In genomic region chr19:51370230-51370629, GRCh38 we compare ENCODE assay signal across 15 cellular contexts. TPM values are rescaled to one million over a fixed set of nuclear protein-coding genes. Genes with fewer than 3 reads are reported as not detected.
A peak's percentile ranks its signal among the peaks of the same experiment; 100 is the strongest.
DNase-seq lines count a peak whose midpoint lies in the region; ATAC-seq and TF ChIP-seq lines count a peak whose summit lies in the region.
"Had no signal": no experiment of that assay in that cellular context is flagged by ENCODE, and none has a peak within 500 bp of the region (broad histone marks: within the 10 kb centered on the region; RNA-seq: fewer than 3 reads in every experiment).

No MANE protein-coding gene starts in this region.

- peaks cover 60% of the 10 kb centered on the region for H3K4me1 Mint-ChIP-seq in activated CD4-positive, alpha-beta T cell treated with anti-CD3 and anti-CD28 coated beads for 36 hours
- H3K4me1 Mint-ChIP-seq in HFFc6 (ENCODE audit: low read depth) (peaks cover 17% of the 10 kb centered on the region), neural crest cell (peaks cover 29% of the 10 kb centered on the region)
- H3K4me1 Mint-ChIP-seq in activated naive CD8-positive, alpha-beta T cell treated with anti-CD3 and anti-CD28 coated beads, Interleukin-2, amount 10 ng/mL, durations not matched to agents 7 days and 5 days = peaks cover 58% of the 10 kb centered on the region

- peaks cover 31% of the 10 kb centered on the region for H3K36me3 Mint-ChIP-seq in activated CD4-positive, alpha-beta T cell treated with anti-CD3 and anti-CD28 coated beads for 36 hours (ENCODE audit: low read depth)
- H3K36me3 Mint-ChIP-seq in HFFc6 (ENCODE audit: low read depth) (no peaks in the 10 kb centered on the region; the same call in 1 of the 2 replicates), neural crest cell (ENCODE audit: low read depth) (no peaks in the 10 kb centered on the region)
- H3K36me3 Mint-ChIP-seq in activated naive CD8-positive, alpha-beta T cell treated with anti-CD3 and anti-CD28 coated beads, Interleukin-2, amount 10 ng/mL, durations not matched to agents 7 days and 5 days = peaks cover 14% of the 10 kb centered on the region

- H3K9me3 Mint-ChIP-seq in activated CD4-positive, alpha-beta T cell treated with anti-CD3 and anti-CD28 coated beads for 36 hours (ENCODE audit: low read depth) = no peaks in the 10 kb centered on the region
- no peaks in the 10 kb centered on the region for H3K9me3 Mint-ChIP-seq in HFFc6
- no peaks in the 10 kb centered on the region for H3K9me3 Mint-ChIP-seq in activated naive CD8-positive, alpha-beta T cell treated with anti-CD3 and anti-CD28 coated beads, Interleukin-2, amount 10 ng/mL, durations not matched to agents 7 days and 5 days
- no peaks in the 10 kb centered on the region for H3K9me3 Mint-ChIP-seq in neural crest cell

- peak overlapping the region; percentile 94 for H3K27ac Mint-ChIP-seq in activated CD4-positive, alpha-beta T cell treated with anti-CD3 and anti-CD28 coated beads for 36 hours
- no peak overlapping the region for H3K27ac Mint-ChIP-seq in HFFc6
- H3K27ac Mint-ChIP-seq in activated naive CD8-positive, alpha-beta T cell treated with anti-CD3 and anti-CD28 coated beads, Interleukin-2, amount 10 ng/mL, durations not matched to agents 7 days and 5 days = peak overlapping the region; percentile 99
- no peak overlapping the region for H3K27ac Mint-ChIP-seq in neural crest cell (ENCODE audit: unreplicated experiment)

- POLR2A ChIA-PET in activated CD4-positive, alpha-beta T cell treated with anti-CD3 and anti-CD28 coated beads for 36 hours (lab: Charles Lee) = no interaction called here
- POLR2A ChIA-PET in activated naive CD8-positive, alpha-beta T cell treated with anti-CD3 and anti-CD28 coated beads, Interleukin-2, amount 10 ng/mL, durations not matched to agents 7 days and 5 days (lab: Charles Lee) = interaction anchor here (0.7 to 6.4 kb wide), 2 partner anchors 24 to 644 kb away, joined by 3 to 85 read pairs; no protein-coding TSS in a partner anchor

- peak overlapping the region; percentile 70 for H3K4me3 Mint-ChIP-seq in activated CD4-positive, alpha-beta T cell treated with anti-CD3 and anti-CD28 coated beads for 36 hours
- H3K4me3 Mint-ChIP-seq in HFFc6 (peak overlapping the region; percentile 6; the same call in 1 of the 2 replicates), neural crest cell (peak overlapping the region; percentile 79)
- H3K4me3 Mint-ChIP-seq in activated naive CD8-positive, alpha-beta T cell treated with anti-CD3 and anti-CD28 coated beads, Interleukin-2, amount 10 ng/mL, durations not matched to agents 7 days and 5 days = peak overlapping the region; percentile 85

- CTCF ChIA-PET in activated CD4-positive, alpha-beta T cell treated with anti-CD3 and anti-CD28 coated beads for 36 hours (lab: Charles Lee) = interaction anchor here (0.6 to 1.2 kb wide), 3 partner anchors 11 to 1892 kb away, joined by 3 to 4 read pairs (median 3); no protein-coding TSS in a partner anchor

- intact Hi-C loops in activated CD4-positive, alpha-beta T cell treated with anti-CD3 and anti-CD28 coated beads for 36 hours (cut with DNase I, micrococcal nuclease) = no loop called here

- no peak for TF ChIP-seq CTCF in HFFc6 (IDR thresholded peaks at IDR 0.05)
- no peak for TF ChIP-seq CTCF in neural crest cell (conservative IDR thresholded peaks at IDR 0.05)

- no peaks in the 10 kb centered on the region for H3K27me3 Mint-ChIP-seq in activated CD4-positive, alpha-beta T cell treated with anti-CD3 and anti-CD28 coated beads for 36 hours
- H3K27me3 Mint-ChIP-seq in HFFc6 (ENCODE audit: insufficient read depth) (peaks cover 24% of the 10 kb centered on the region), neural crest cell (ENCODE audit: low read depth) (no peaks in the 10 kb centered on the region)
- H3K27me3 Mint-ChIP-seq in activated naive CD8-positive, alpha-beta T cell treated with anti-CD3 and anti-CD28 coated beads, Interleukin-2, amount 10 ng/mL, durations not matched to agents 7 days and 5 days = no peaks in the 10 kb centered on the region

- no peak for ATAC-seq in activated CD4-positive, alpha-beta T cell treated with anti-CD3 and anti-CD28 coated beads for 36 hours
- ATAC-seq in activated naive CD8-positive, alpha-beta T cell treated with anti-CD3 and anti-CD28 coated beads, Interleukin-2, amount 10 ng/mL, durations not matched to agents 7 days and 5 days (ENCODE audit: low read depth) = no peak
- ATAC-seq in esophagus mucosa = no peak
- ATAC-seq: A549 had no signal

- DNase-seq in activated CD4-positive, alpha-beta T cell treated with anti-CD3 and anti-CD28 coated beads for 36 hours = no peak
- DNase-seq in activated CD4-positive, alpha-beta T cell treated with anti-CD3 and anti-CD28 coated beads for 48 hours = no peak
- no peak for DNase-seq in HFFc6
- DNase-seq in activated naive CD8-positive, alpha-beta T cell treated with anti-CD3 and anti-CD28 coated beads, Interleukin-2, amount 10 ng/mL, durations not matched to agents 7 days and 5 days = no peak
- no peak for DNase-seq in neural crest cell (ENCODE audit: low read depth, low spot score)
- DNase-seq in A172 (ENCODE audit: low spot score) = no peak
- no peak for DNase-seq in HCEC 1CT
- DNase-seq: central memory CD4-positive, alpha-beta T cell; MV-4-11; NCI-H2081 treated with DMSO at 0.1 percent for 48 hours; NCI-H510A treated with DMSO at 0.1 percent for 48 hours; SJCRH30; upper lobe of left lung had no signal

RNA-seq across cellular contexts. Expression of gene CLDND2, which starts 1.4 kb away (rescaled TPM):
- total RNA-seq in activated CD4-positive, alpha-beta T cell treated with anti-CD3 and anti-CD28 coated beads for 36 hours = 1 to 10 TPM; 3.2 to 4.9 TPM
- 1 to 10 TPM in 3 of 6 experiments, under 1 TPM in 3; 0.60 to 2.3 (median 0.94) TPM for total RNA-seq in HFFc6 (2021; fragmentation: NEBNext Ultra II Directional; extraction: Animal tissue kit (Norgen Biotek cat#: 25700))
- total RNA-seq in activated naive CD8-positive, alpha-beta T cell treated with anti-CD3 and anti-CD28 coated beads, Interleukin-2, amount 10 ng/mL, durations not matched to agents 7 days and 5 days = 10 to 100 TPM; 11.6 to 13.4 TPM
- 0.84 and 1.1 TPM in 2 replicates for total RNA-seq in neural crest cell
- not detected in 2 replicates for total RNA-seq in A172 (2014; rRNA removed; shearing (Covaris generic))
- total RNA-seq in esophagus mucosa = 1.1 TPM
- total RNA-seq: SJCRH30 had no signal

RNA-seq across cellular contexts. Expression of gene NKG7, which starts 2.2 kb away (rescaled TPM):
- 100 to 1,000 TPM in 1 of 2 experiments, 10 to 100 TPM in 1; 92.1 to 125 TPM for total RNA-seq in activated CD4-positive, alpha-beta T cell treated with anti-CD3 and anti-CD28 coated beads for 36 hours
- not detected for total RNA-seq in HFFc6 (2021; fragmentation: NEBNext Ultra II Directional; extraction: Animal tissue kit (Norgen Biotek cat#: 25700))
- total RNA-seq in activated naive CD8-positive, alpha-beta T cell treated with anti-CD3 and anti-CD28 coated beads, Interleukin-2, amount 10 ng/mL, durations not matched to agents 7 days and 5 days = 100 to 1,000 TPM; 263 TPM
- total RNA-seq in neural crest cell (not detected in 2 replicates), esophagus mucosa (not detected)
- not detected in 2 replicates for total RNA-seq in A172 (2014; rRNA removed; shearing (Covaris generic))
- total RNA-seq: SJCRH30 had no signal

RNA-seq across cellular contexts. Expression of gene ETFB, which starts 4.0 kb away (rescaled TPM):
- total RNA-seq in activated CD4-positive, alpha-beta T cell treated with anti-CD3 and anti-CD28 coated beads for 36 hours = 100 to 1,000 TPM; 108 to 172 TPM
- 100 to 1,000 TPM; 109 to 157 (median 132) TPM for total RNA-seq in HFFc6 (2021; fragmentation: NEBNext Ultra II Directional; extraction: Animal tissue kit (Norgen Biotek cat#: 25700))
- total RNA-seq in activated naive CD8-positive, alpha-beta T cell treated with anti-CD3 and anti-CD28 coated beads, Interleukin-2, amount 10 ng/mL, durations not matched to agents 7 days and 5 days = 100 to 1,000 TPM; 121 to 124 TPM
- 41.1 and 42.4 TPM in 2 replicates for total RNA-seq in neural crest cell
- total RNA-seq in A172 (2014; rRNA removed; shearing (Covaris generic)) = 48.5 and 50.3 TPM in 2 replicates
- 142 TPM for total RNA-seq in esophagus mucosa

RNA-seq across cellular contexts. Expression of gene LIM2, which starts 17.5 kb away (rescaled TPM):
- total RNA-seq in activated CD4-positive, alpha-beta T cell treated with anti-CD3 and anti-CD28 coated beads for 36 hours = under 1 TPM in 1 of 2 experiments, not detected in 1; 0.27 TPM
- total RNA-seq in HFFc6 (2021; fragmentation: NEBNext Ultra II Directional; extraction: Animal tissue kit (Norgen Biotek cat#: 25700)) = not detected
- total RNA-seq in activated naive CD8-positive, alpha-beta T cell treated with anti-CD3 and anti-CD28 coated beads, Interleukin-2, amount 10 ng/mL, durations not matched to agents 7 days and 5 days = not detected
- total RNA-seq in neural crest cell (not detected in 2 replicates), esophagus mucosa (not detected)
- total RNA-seq in A172 (2014; rRNA removed; shearing (Covaris generic)) = not detected in 2 replicates
- total RNA-seq: SJCRH30 had no signal

RNA-seq across cellular contexts. Expression of gene C19orf84, which starts 20.2 kb away (rescaled TPM):
- total RNA-seq in activated CD4-positive, alpha-beta T cell treated with anti-CD3 and anti-CD28 coated beads for 36 hours = under 1 TPM in 1 of 2 experiments, not detected in 1; 0.33 TPM
- total RNA-seq in HFFc6 (2021; fragmentation: NEBNext Ultra II Directional; extraction: Animal tissue kit (Norgen Biotek cat#: 25700)) = not detected
- total RNA-seq in activated naive CD8-positive, alpha-beta T cell treated with anti-CD3 and anti-CD28 coated beads, Interleukin-2, amount 10 ng/mL, durations not matched to agents 7 days and 5 days = not detected
- total RNA-seq in neural crest cell (0.23 and 0.50 TPM in 2 replicates), esophagus mucosa (not detected)
- total RNA-seq in A172 (2014; rRNA removed; shearing (Covaris generic)) = not detected in 2 replicates
- total RNA-seq: SJCRH30 had no signal

Comparison
In these comparisons a context has a peak if more than half of its experiments do, and no peak if none do; other contexts are left out.
1. H3K27ac Mint-ChIP-seq: peak in activated CD4-positive, alpha-beta T cell treated with anti-CD3 and anti-CD28 coated beads for 36 hours (single experiment) and activated naive CD8-positive, alpha-beta T cell treated with anti-CD3 and anti-CD28 coated beads, Interleukin-2, amount 10 ng/mL, durations not matched to agents 7 days and 5 days (single experiment); none in HFFc6 (single experiment) and neural crest cell (single experiment).
2. H3K4me3 Mint-ChIP-seq: peak in every context shown above with its lines; median percentile 85 in activated naive CD8-positive, alpha-beta T cell treated with anti-CD3 and anti-CD28 coated beads, Interleukin-2, amount 10 ng/mL, durations not matched to agents 7 days and 5 days; 79 in neural crest cell; 70 in activated CD4-positive, alpha-beta T cell treated with anti-CD3 and anti-CD28 coated beads for 36 hours; 6 in HFFc6.
3. RNA of gene NKG7, which starts 2.2 kb away (total RNA-seq): 263 TPM in activated naive CD8-positive, alpha-beta T cell treated with anti-CD3 and anti-CD28 coated beads, Interleukin-2, amount 10 ng/mL, durations not matched to agents 7 days and 5 days and 92.1 to 125 TPM in activated CD4-positive, alpha-beta T cell treated with anti-CD3 and anti-CD28 coated beads for 36 hours; not detected in esophagus mucosa (single experiment), not detected in HFFc6, not detected in neural crest cell and not detected in A172; every median in the first group is over 10 times any median in the second.